ENCODE assay signal across 30 cellular contexts in genomic region chrX:101163166-101163565, GRCh38. TPM values are rescaled to one million over a fixed set of nuclear protein-coding genes. Genes with fewer than 3 reads are reported as not detected.
"Had no signal": no experiment of that assay in that cellular context is flagged by ENCODE, and none has a peak within 500 bp of the region (broad histone marks: within the 10 kb centered on the region; RNA-seq: fewer than 3 reads in every experiment).

No MANE protein-coding gene starts in this region.

- H3K27ac ChIP-seq: coronary artery, foreskin keratinocyte, gastroesophageal sphincter, heart left ventricle, hepatocyte, prostate gland, right atrium auricular region, testis, tibial artery had no signal

- H3K27me3 ChIP-seq: foreskin keratinocyte, gastroesophageal sphincter, hepatocyte, right atrium auricular region, testis, tibial artery had no signal

- H3K36me3 ChIP-seq: gastroesophageal sphincter, heart left ventricle, prostate gland, right atrium auricular region, tibial artery had no signal

- DNase-seq: dermis blood vessel endothelial cell; heart left ventricle; kidney; mesendoderm; midbrain; naive thymus-derived CD4-positive, alpha-beta T cell; nucleus accumbens; stimulated activated CD4-positive, alpha-beta T cell treated with anti-CD3 and anti-CD28 coated beads, Interleukin-12 subunit alpha, Interleukin-12 subunit beta, amount 100 ng/mL, for 4 hours; stimulated activated CD4-positive, alpha-beta T cell treated with anti-CD3 and anti-CD28 coated beads, Interleukin-1b, Interleukin-23, amount 100 ng/mL, for 48 hours; stimulated activated CD4-positive, alpha-beta T cell treated with anti-CD3 and anti-CD28 coated beads, Interleukin-4, amount 100 ng/mL, for 1 hour; stimulated activated CD8-positive, alpha-beta memory T cell treated with anti-CD3 and anti-CD28 coated beads, Interleukin-4, amount 100 ng/mL, for 48 hours; stimulated activated naive CD4-positive, alpha-beta T cell treated with Interleukin-2 at 50 U/mL for 16 hours; substantia nigra; testis; tibial artery had no signal

- H3K4me1 ChIP-seq: foreskin keratinocyte, gastroesophageal sphincter, heart left ventricle, prostate gland, right atrium auricular region, testis, tibial artery had no signal

- H3K79me2 ChIP-seq: hepatocyte had no signal

- ATAC-seq: esophagus mucosa; foreskin keratinocyte; gastroesophageal sphincter; heart left ventricle; left lobe of liver; naive thymus-derived CD4-positive, alpha-beta T cell; sciatic nerve had no signal

- H3K27ac Mint-ChIP-seq: naive thymus-derived CD4-positive, alpha-beta T cell; nephron; type B pancreatic cell had no signal

- FAIRE-seq: kidney had no signal

- H3K27me3 Mint-ChIP-seq: central memory CD8-positive, alpha-beta T cell; naive thymus-derived CD4-positive, alpha-beta T cell; type B pancreatic cell had no signal

- H3K9me3 Mint-ChIP-seq: central memory CD8-positive, alpha-beta T cell; naive thymus-derived CD4-positive, alpha-beta T cell had no signal

- H3K9me3 ChIP-seq: gastroesophageal sphincter, heart left ventricle, prostate gland, right atrium auricular region, testis, tibial artery had no signal

- H3K4me3 Mint-ChIP-seq: central memory CD8-positive, alpha-beta T cell; naive thymus-derived CD4-positive, alpha-beta T cell; nephron; type B pancreatic cell had no signal

- H2AFZ ChIP-seq: hepatocyte had no signal

- H3K4me1 Mint-ChIP-seq: central memory CD8-positive, alpha-beta T cell; nephron had no signal

- H3K4me2 ChIP-seq: hepatocyte, smooth muscle cell had no signal

- H3K4me3 ChIP-seq: coronary artery, gastroesophageal sphincter, heart left ventricle, hepatocyte, lung, prostate gland, right atrium auricular region, smooth muscle cell, testis, tibial artery had no signal

RNA-seq across cellular contexts. Expression of gene DRP2, which starts 56.4 kb away (rescaled TPM):
- total RNA-seq: dermis blood vessel endothelial cell, left lobe of liver had no signal
- polyA plus RNA-seq: liver; naive thymus-derived CD4-positive, alpha-beta T cell had no signal
